In the genomic region with DNA sequence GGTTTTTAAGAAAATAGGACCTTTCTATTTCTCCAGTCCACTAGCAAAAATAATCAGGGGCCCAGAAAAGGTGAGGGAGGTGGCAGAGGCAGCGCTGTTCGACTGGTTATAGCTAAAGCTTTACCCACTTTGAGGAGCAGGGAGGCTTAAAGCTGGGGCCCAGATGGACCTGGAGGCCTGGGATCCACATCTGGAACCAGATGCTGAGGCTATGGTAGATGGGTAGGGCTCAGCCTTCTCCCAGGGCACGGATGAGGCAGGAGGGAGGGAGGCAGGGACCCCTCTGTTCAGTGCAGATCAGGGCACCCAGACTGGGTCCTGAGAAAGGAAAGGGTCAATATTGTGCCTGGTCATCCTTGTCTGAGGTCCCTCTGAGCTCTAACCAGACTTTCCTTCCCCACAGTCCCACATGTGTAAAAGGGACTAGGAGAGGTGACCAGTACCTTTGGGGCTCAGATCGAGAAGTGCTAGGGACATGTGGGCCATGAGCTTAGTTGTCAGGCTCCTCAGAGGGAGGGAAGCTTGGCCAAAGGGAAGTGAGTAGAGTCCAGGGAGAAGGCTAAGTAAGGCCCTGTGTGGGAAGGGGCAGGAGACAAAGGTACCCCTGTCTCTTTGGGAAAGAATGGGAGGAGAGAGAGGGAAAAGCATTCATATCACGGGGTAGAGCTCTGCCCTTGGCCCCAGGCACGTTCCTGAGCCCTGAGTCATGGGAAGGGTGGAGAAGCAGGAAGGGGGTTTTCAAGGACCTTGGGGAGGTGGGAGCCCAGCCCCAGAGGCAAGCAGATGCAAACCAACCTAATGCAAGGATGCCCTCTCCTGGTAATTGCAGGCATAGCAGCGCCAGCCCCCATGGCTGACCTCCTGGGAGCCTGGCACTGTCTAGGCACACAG, we compare ENCODE assay signal across 8 cellular contexts. TPM values are rescaled to one million over a fixed set of nuclear protein-coding genes. Genes with fewer than 3 reads are reported as not detected.
DNase-seq lines count a peak whose midpoint lies in the region; ATAC-seq and TF ChIP-seq lines count a peak whose summit lies in the region.

No MANE protein-coding gene starts in this region.

- no peaks in the 10 kb centered on the region for H3K9me3 Mint-ChIP-seq in Calu3 (ENCODE audit: low read depth, unreplicated experiment)
- H3K9me3 Mint-ChIP-seq in IgD-negative memory B cell = no peaks in the 10 kb centered on the region
- H3K9me3 Mint-ChIP-seq in activated T-helper 17 cell treated with anti-CD3 and anti-CD28 coated beads, Interleukin-2, amount 50 U/mL, for 72 hours = no peaks in the 10 kb centered on the region
- H3K9me3 Mint-ChIP-seq in nephron progenitor cell = no peaks in the 10 kb centered on the region
- no peaks in the 10 kb centered on the region for H3K9me3 Mint-ChIP-seq in stimulated activated naive CD8-positive, alpha-beta T cell treated with anti-CD3 and anti-CD28 coated beads, Interleukin-15, amount 100 ng/mL, for 72 hours

- peak; percentile 84 for ATAC-seq in Panc1
- ATAC-seq in activated T-helper 17 cell treated with anti-CD3 and anti-CD28 coated beads, Interleukin-2, amount 50 U/mL, for 72 hours (replicated peaks) = peak; percentile 13
- ATAC-seq in stimulated activated naive CD8-positive, alpha-beta T cell treated with anti-CD3 and anti-CD28 coated beads, Interleukin-15, amount 100 ng/mL, for 72 hours = peak; percentile 32
- no peak for ATAC-seq in GM19324 (IDR thresholded peaks at IDR 0.05; ENCODE audit: low FRiP score, unreplicated experiment)

- peaks cover 57% of the 10 kb centered on the region for H3K4me1 Mint-ChIP-seq in Calu3 (ENCODE audit: low read depth, unreplicated experiment)
- peaks cover 8 to 22% (median 14%) of the 10 kb centered on the region in 3 donors for H3K4me1 Mint-ChIP-seq in IgD-negative memory B cell
- peaks cover 32% of the 10 kb centered on the region for H3K4me1 Mint-ChIP-seq in activated T-helper 17 cell treated with anti-CD3 and anti-CD28 coated beads, Interleukin-2, amount 50 U/mL, for 72 hours
- H3K4me1 Mint-ChIP-seq in nephron progenitor cell = peaks cover 47% of the 10 kb centered on the region
- peaks cover 56% of the 10 kb centered on the region for H3K4me1 Mint-ChIP-seq in stimulated activated naive CD8-positive, alpha-beta T cell treated with anti-CD3 and anti-CD28 coated beads, Interleukin-15, amount 100 ng/mL, for 72 hours

- TF ChIP-seq CTCF in Calu3 (IDR thresholded peaks at IDR 0.05; ENCODE audit: unreplicated experiment) = peak; percentile 99
- peak; percentile 93 for TF ChIP-seq CTCF in Panc1 (IDR thresholded peaks at IDR 0.05)
- peak; percentile 92 for TF ChIP-seq CTCF in nephron progenitor cell (IDR thresholded peaks at IDR 0.05)

- CTCF ChIA-PET in Calu3 (lab: Charles Lee) (interaction anchor here (0.6 to 11.1 kb wide), 14 partner anchors 10 to 362 kb away, joined by 3 to 356 read pairs (median 4); partner anchors contain the start of genes LMNA, PMF1 and RAB25), Panc1 (lab: Charles Lee) (interaction anchor here (0.8 to 3.1 kb wide), 9 partner anchors 10 to 95 kb away, joined by 3 to 23 read pairs (median 4); no protein-coding TSS in a partner anchor)

- BruUV-seq in Calu3 (replicated peaks; lab: Mats Ljungman, UMichigan) (TSS peak; percentile 46), Panc1 (replicated peaks; lab: Mats Ljungman, UMichigan) (no TSS peak)

- peak overlapping the region; percentile 99 for H3K27ac Mint-ChIP-seq in Calu3 (ENCODE audit: unreplicated experiment)
- H3K27ac Mint-ChIP-seq in IgD-negative memory B cell = peak overlapping the region in 2 of 3 donors; percentile 77 to 95
- H3K27ac Mint-ChIP-seq in activated T-helper 17 cell treated with anti-CD3 and anti-CD28 coated beads, Interleukin-2, amount 50 U/mL, for 72 hours = peak overlapping the region; percentile 81
- H3K27ac Mint-ChIP-seq in nephron progenitor cell = peak overlapping the region; percentile 95
- peak overlapping the region in 1 of 2 donors; percentile 30 for H3K27ac Mint-ChIP-seq in stimulated activated naive CD8-positive, alpha-beta T cell treated with anti-CD3 and anti-CD28 coated beads, Interleukin-15, amount 100 ng/mL, for 72 hours

- no peaks in the 10 kb centered on the region for H3K9me3 ChIP-seq in Panc1 (ENCODE audit: control insufficient read depth, insufficient read depth, low read depth, low read length)

- H3K27me3 ChIP-seq in Panc1 (ENCODE audit: control insufficient read depth, insufficient read depth, low read length) = no peaks in the 10 kb centered on the region

- intact Hi-C loops in Calu3 (cut with micrococcal nuclease; ENCODE audit: unreplicated experiment) (loop anchor here (1.0 kb wide), 2 partner anchors 34 to 40 kb away; no protein-coding TSS in a partner anchor), Panc1 (cut with micrococcal nuclease; ENCODE audit: unreplicated experiment) (loop anchor here (1.0 kb wide), 1 partner anchor 34 kb away; no protein-coding TSS in a partner anchor)

- peak overlapping the region; percentile 57 for H3K4me3 Mint-ChIP-seq in Calu3 (ENCODE audit: low read depth, unreplicated experiment)
- no peak overlapping the region for H3K4me3 Mint-ChIP-seq in IgD-negative memory B cell
- H3K4me3 Mint-ChIP-seq in activated T-helper 17 cell treated with anti-CD3 and anti-CD28 coated beads, Interleukin-2, amount 50 U/mL, for 72 hours = peak overlapping the region; percentile 87
- peak overlapping the region; percentile 60 for H3K4me3 Mint-ChIP-seq in nephron progenitor cell
- H3K4me3 Mint-ChIP-seq in stimulated activated naive CD8-positive, alpha-beta T cell treated with anti-CD3 and anti-CD28 coated beads, Interleukin-15, amount 100 ng/mL, for 72 hours = no peak overlapping the region

- H3K36me3 ChIP-seq in Panc1 (ENCODE audit: control insufficient read depth, insufficient read depth, low read length) = peaks cover 14% of the 10 kb centered on the region

- peaks cover 55% of the 10 kb centered on the region for H3K4me1 ChIP-seq in Panc1 (ENCODE audit: control insufficient read depth, insufficient read depth, low read length)

- H3K36me3 Mint-ChIP-seq in Calu3 (ENCODE audit: insufficient read depth, unreplicated experiment) = peaks cover 94% of the 10 kb centered on the region
- peaks cover 3% of the 10 kb centered on the region for H3K36me3 Mint-ChIP-seq in IgD-negative memory B cell
- peaks cover 94% of the 10 kb centered on the region for H3K36me3 Mint-ChIP-seq in activated T-helper 17 cell treated with anti-CD3 and anti-CD28 coated beads, Interleukin-2, amount 50 U/mL, for 72 hours (ENCODE audit: low read depth)
- peaks cover 18% of the 10 kb centered on the region for H3K36me3 Mint-ChIP-seq in nephron progenitor cell (ENCODE audit: low read depth)

- H3K27ac ChIP-seq in Panc1 (ENCODE audit: low read length) = peak overlapping the region; percentile 95

- no peaks in the 10 kb centered on the region for H3K27me3 Mint-ChIP-seq in Calu3 (ENCODE audit: unreplicated experiment)
- H3K27me3 Mint-ChIP-seq in IgD-negative memory B cell = peaks cover 1% of the 10 kb centered on the region
- H3K27me3 Mint-ChIP-seq in activated T-helper 17 cell treated with anti-CD3 and anti-CD28 coated beads, Interleukin-2, amount 50 U/mL, for 72 hours = no peaks in the 10 kb centered on the region
- no peaks in the 10 kb centered on the region for H3K27me3 Mint-ChIP-seq in nephron progenitor cell (ENCODE audit: low read depth, poor library complexity)
- H3K27me3 Mint-ChIP-seq in stimulated activated naive CD8-positive, alpha-beta T cell treated with anti-CD3 and anti-CD28 coated beads, Interleukin-15, amount 100 ng/mL, for 72 hours = peaks cover 25% of the 10 kb centered on the region

- POLR2A ChIA-PET in Panc1 (lab: Charles Lee) = interaction anchor here (0.6 to 1.0 kb wide), 3 partner anchors 15 to 228 kb away, joined by 3 to 4 read pairs (median 3); partner anchors contain the start of gene LMNA

- in situ Hi-C loops in Panc1 (cut with HindIII; ENCODE audit: low pct_unique_long_range_greater_than_20kb, low sequenced_read_pairs) = no loop called here

- H3K4me3 ChIP-seq in Panc1 (ENCODE audit: low read depth in 2 of 2, low read length in 2 of 2) = peak overlapping the region in 1 of 2 experiments; percentile 28; a peak in 2 of 4 replicates

- DNase-seq in Calu3 = peak; percentile 99
- peak; percentile 87 for DNase-seq in Panc1 (ENCODE audit: low read depth, low spot score)
- DNase-seq in fibroblast of peridontal ligament (ENCODE audit: extremely low read depth) = peak; percentile 97
- peak; percentile 82 for DNase-seq in nephron progenitor cell
- DNase-seq in stimulated activated naive CD8-positive, alpha-beta T cell treated with anti-CD3 and anti-CD28 coated beads, Interleukin-15, amount 100 ng/mL, for 72 hours = peak; percentile 74 to 79

RNA-seq across cellular contexts. Expression of gene LMNA, which starts 15.4 kb away (rescaled TPM):
- 499 and 514 TPM in 2 replicates for total RNA-seq in Calu3 (2022)
- polyA plus RNA-seq in IgD-negative memory B cell = 5.7 TPM
- 691 TPM for total RNA-seq in Panc1 (2021; ENCODE audit: unreplicated experiment)
- polyA plus RNA-seq in Panc1 (2012; ENCODE audit: insufficient read length) = 726 TPM
- total RNA-seq in activated T-helper 17 cell treated with anti-CD3 and anti-CD28 coated beads, Interleukin-2, amount 50 U/mL, for 72 hours = 100 to 1,000 TPM; 150 to 338 TPM

RNA-seq across cellular contexts. Expression of gene SEMA4A, which starts 23.5 kb away (rescaled TPM):
- total RNA-seq in Calu3 (2022) = 6.9 and 7.2 TPM in 2 replicates
- 11.0 TPM for polyA plus RNA-seq in IgD-negative memory B cell
- total RNA-seq in Panc1 (2021; ENCODE audit: unreplicated experiment) = 0.21 TPM
- polyA plus RNA-seq in Panc1 (2012; ENCODE audit: insufficient read length) = 0.22 TPM
- total RNA-seq in activated T-helper 17 cell treated with anti-CD3 and anti-CD28 coated beads, Interleukin-2, amount 50 U/mL, for 72 hours = 10 to 100 TPM in 1 of 2 donors, 1 to 10 TPM in 1; 1.8 to 17.6 TPM

RNA-seq across cellular contexts. Expression of gene MEX3A, which starts 47.7 kb away (rescaled TPM):
- total RNA-seq in Calu3 (2022) = 3.3 and 5.0 TPM in 2 replicates
- polyA plus RNA-seq in IgD-negative memory B cell = 0.05 TPM
- total RNA-seq in Panc1 (2021; ENCODE audit: unreplicated experiment) = 15.8 TPM
- 33.1 TPM for polyA plus RNA-seq in Panc1 (2012; ENCODE audit: insufficient read length)
- total RNA-seq in activated T-helper 17 cell treated with anti-CD3 and anti-CD28 coated beads, Interleukin-2, amount 50 U/mL, for 72 hours = under 1 TPM; 0.15 to 0.21 TPM

Comparison
In these comparisons a context has a peak if more than half of its experiments do, and no peak if none do; other contexts are left out.
1. H3K4me3 Mint-ChIP-seq: peak in Calu3 (single experiment), activated T-helper 17 cell treated with anti-CD3 and anti-CD28 coated beads, Interleukin-2, amount 50 U/mL, for 72 hours (single experiment) and nephron progenitor cell (single experiment); none in IgD-negative memory B cell (0 of 4) and stimulated activated naive CD8-positive, alpha-beta T cell treated with anti-CD3 and anti-CD28 coated beads, Interleukin-15, amount 100 ng/mL, for 72 hours (0 of 2).
2. Peak in every context shown above with its lines, with median percentiles within 50 percentile points of each other: DNase-seq and CTCF ChIP-seq.